Comparison of ENCODE assay signal across 1 cellular context in the genomic region with DNA sequence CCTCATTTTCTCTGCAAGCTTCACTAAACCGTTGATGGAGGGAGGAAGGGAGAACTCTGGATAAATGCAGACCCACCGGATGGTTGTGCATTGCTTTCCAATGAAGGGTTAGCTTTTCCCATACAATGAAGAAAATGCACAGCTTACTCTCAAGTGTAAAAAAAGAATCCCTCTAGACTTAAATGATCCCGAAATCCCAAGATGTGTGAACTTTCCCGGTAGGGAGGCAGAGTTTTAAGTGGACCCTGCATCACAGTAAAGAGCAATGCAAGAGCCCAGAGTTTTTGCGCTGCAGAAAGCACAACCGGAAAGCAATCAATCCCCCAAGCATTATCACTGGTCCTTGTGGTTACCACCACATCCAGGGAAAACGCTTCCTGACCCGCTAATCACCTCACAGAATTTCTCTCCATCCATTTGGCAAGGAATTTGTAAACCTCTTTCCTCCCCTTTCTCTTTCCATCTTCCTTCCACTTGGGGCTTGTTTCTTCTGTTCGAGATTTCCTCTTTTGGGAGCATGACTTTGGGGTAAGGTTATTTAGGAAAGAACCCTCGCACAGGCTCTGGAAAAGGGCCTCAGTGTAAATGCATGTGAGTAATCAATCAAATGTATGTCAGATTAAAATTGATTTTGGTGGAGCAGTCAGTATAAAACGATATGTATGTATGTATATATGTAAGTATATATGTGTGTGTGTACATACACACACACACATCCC.
TF ChIP-seq lines count a peak whose summit lies in the region.

No MANE protein-coding gene starts in this region.

TF ChIP-seq in HepG2, 621 proteins besides CTCF, POLR2A, EP300 and RAD21:
- TF ChIP-seq ZFP1 (CRISPR knock-in tag; IDR thresholded peaks at IDR 0.05) (no peak), EZH2 (conservative IDR thresholded peaks at IDR 0.05; ENCODE audit: low read depth, low read length) (peak; percentile 98)
